Comparison of ENCODE assay signal across 24 cellular contexts in the genomic region with DNA sequence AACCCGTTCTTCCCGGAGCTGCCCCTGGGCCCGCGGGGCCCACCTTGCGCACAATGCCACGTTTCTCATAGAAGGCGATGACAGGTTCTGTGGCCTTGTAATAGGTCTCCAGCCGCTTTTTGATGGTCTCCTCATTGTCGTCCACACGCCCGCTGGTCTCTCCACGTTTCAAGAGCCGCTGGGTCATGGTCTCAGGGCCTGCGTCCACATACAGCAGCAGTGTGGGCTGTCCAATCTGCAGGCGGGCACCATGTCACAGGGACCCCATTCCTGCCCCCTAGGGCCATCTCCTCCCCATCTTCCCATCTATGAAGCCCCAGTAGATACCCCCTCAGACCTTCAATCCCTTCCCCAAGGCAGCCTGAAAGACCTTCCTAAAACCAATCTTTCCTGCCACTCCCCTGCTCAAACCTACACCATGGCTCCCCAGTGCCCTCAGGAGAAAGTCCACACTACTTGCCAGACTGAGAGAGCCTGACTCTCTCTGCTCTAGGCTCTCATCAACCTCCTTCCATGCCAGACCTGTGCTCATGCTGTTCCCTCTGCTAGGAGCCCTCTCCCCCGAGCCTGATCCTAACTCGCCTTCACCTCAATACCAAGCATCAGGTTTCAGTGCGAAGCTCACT. TPM values are rescaled to one million over a fixed set of nuclear protein-coding genes. Genes with fewer than 3 reads are reported as not detected.
DNase-seq lines count a peak whose midpoint lies in the region; ATAC-seq and TF ChIP-seq lines count a peak whose summit lies in the region.
"Had no signal": no experiment of that assay in that cellular context is flagged by ENCODE, and none has a peak within 500 bp of the region (broad histone marks: within the 10 kb centered on the region; RNA-seq: fewer than 3 reads in every experiment).

No MANE protein-coding gene starts in this region.

- H3K27me3 ChIP-seq in CD4-positive, CD25-positive, alpha-beta regulatory T cell (ENCODE audit: control insufficient read depth, insufficient read depth, low read length): no peaks in the 10 kb centered on the region
- H3K27me3 ChIP-seq in gastroesophageal sphincter: no peaks in the 10 kb centered on the region
- no peaks in the 10 kb centered on the region for H3K27me3 ChIP-seq in gastrocnemius medialis
- H3K27me3 ChIP-seq: esophagus squamous epithelium, suprapubic skin had no signal

- TF ChIP-seq EP300 in gastroesophageal sphincter (IDR thresholded peaks at IDR 0.05): no peak

- in situ Hi-C loops in gastrocnemius medialis (cut with MboI; ENCODE audit: low sequenced_read_pairs in 4 of 4): loop anchor here in 1 of 4 donors (10.0 kb wide), 1 partner anchor 64 kb away; the partner anchor contains the start of gene FPGS

- no peaks in the 10 kb centered on the region for H3K36me3 ChIP-seq in CD4-positive, CD25-positive, alpha-beta regulatory T cell (ENCODE audit: control insufficient read depth, insufficient read depth, low read length)
- H3K36me3 ChIP-seq in gastroesophageal sphincter: peaks cover 0 to 61% of the 10 kb centered on the region in 2 donors
- peaks cover 0 to 52% of the 10 kb centered on the region in 2 donors for H3K36me3 ChIP-seq in gastrocnemius medialis

- no peak overlapping the region for H3K4me3 ChIP-seq in CD4-positive, CD25-positive, alpha-beta regulatory T cell (ENCODE audit: low read depth, low read length)
- H3K4me3 ChIP-seq in gastroesophageal sphincter: no peak overlapping the region
- H3K4me3 ChIP-seq in gastrocnemius medialis: no peak overlapping the region
- H3K4me3 ChIP-seq: GM12878, suprapubic skin had no signal

- peaks cover 0 to 21% (median 6%) of the 10 kb centered on the region in 4 donors for H3K4me1 Mint-ChIP-seq in CD4-positive, CD25-positive, alpha-beta regulatory T cell

- H3K27ac Mint-ChIP-seq in CD4-positive, CD25-positive, alpha-beta regulatory T cell: peak overlapping the region in 2 of 3 donors; percentile 44 to 68
- H3K27ac Mint-ChIP-seq: activated CD4-positive, alpha-beta memory T cell treated with anti-CD3 and anti-CD28 coated beads, Interleukin-2, amount 10 ng/mL, durations not matched to agents 7 days and 5 days; activated naive CD4-positive, alpha-beta T cell treated with anti-CD3 and anti-CD28 coated beads, Interleukin-2, amount 10 ng/mL, durations not matched to agents 7 days and 5 days had no signal

- CTCF ChIA-PET in RWPE1 (lab: Yijun Ruan, JAX): interaction anchor here (2.5 kb wide), 1 partner anchor 134 kb away, joined by 17 read pairs; the partner anchor contains the start of gene TOR2A

- H3K36me3 Mint-ChIP-seq in CD4-positive, CD25-positive, alpha-beta regulatory T cell: peaks cover 12% of the 10 kb centered on the region

- H3K27ac ChIP-seq in CD4-positive, CD25-positive, alpha-beta regulatory T cell (ENCODE audit: insufficient read depth, low read length, poor library complexity, severe bottlenecking): no peak overlapping the region
- peak overlapping the region; percentile 87 for H3K27ac ChIP-seq in RWPE1
- H3K27ac ChIP-seq in gastroesophageal sphincter: peak overlapping the region in 3 of 4 donors; percentile 31 to 45 (median 40)
- H3K27ac ChIP-seq in gastrocnemius medialis: peak overlapping the region; percentile 34 to 77 (median 69)
- H3K27ac ChIP-seq: suprapubic skin had no signal

- intact Hi-C loops in gastrocnemius medialis (cut with DNase I; ENCODE audit: low total_unique reads): no loop called here

- H3K4me1 ChIP-seq in CD4-positive, CD25-positive, alpha-beta regulatory T cell (ENCODE audit: control insufficient read depth, insufficient read depth, low read length, poor library complexity, severe bottlenecking): peaks cover 4% of the 10 kb centered on the region
- H3K4me1 ChIP-seq in gastroesophageal sphincter (peaks cover 0 to 23% (median 6%) of the 10 kb centered on the region in 3 donors), gastrocnemius medialis (peaks cover 4 to 12% of the 10 kb centered on the region in 2 donors)

- 86% methylated on average over 9 of the region's 18 CpGs; no CpG with 5 or more reads in 1 of the 2 donors for WGBS in gastroesophageal sphincter (ENCODE audit: low coverage in 1 of 2), 2 donors

- H3K9me3 Mint-ChIP-seq in CD4-positive, CD25-positive, alpha-beta regulatory T cell: no peaks in the 10 kb centered on the region
- H3K9me3 Mint-ChIP-seq: activated CD4-positive, alpha-beta memory T cell treated with anti-CD3 and anti-CD28 coated beads, Interleukin-2, amount 10 ng/mL, durations not matched to agents 7 days and 5 days; activated naive CD4-positive, alpha-beta T cell treated with anti-CD3 and anti-CD28 coated beads, Interleukin-2, amount 10 ng/mL, durations not matched to agents 7 days and 5 days had no signal

- ATAC-seq in CD4-positive, CD25-positive, alpha-beta regulatory T cell (ENCODE audit: low read depth in 2 of 2): no peak
- ATAC-seq in gastroesophageal sphincter (no peak), gastrocnemius medialis (no peak), GM19467 (IDR thresholded peaks at IDR 0.05; ENCODE audit: unreplicated experiment) (no peak), HG03571 (IDR thresholded peaks at IDR 0.05; ENCODE audit: unreplicated experiment) (no peak), GM19328 (IDR thresholded peaks at IDR 0.05; ENCODE audit: unreplicated experiment) (no peak)
- ATAC-seq: GM12878, Panc1 had no signal

- POLR2A ChIA-PET in RWPE1 (lab: Yijun Ruan, JAX; ENCODE audit: low non-redundant PET): no interaction called here

- no peak for DNase-seq in CD4-positive, CD25-positive, alpha-beta regulatory T cell
- DNase-seq in RWPE1 (ENCODE audit: low spot score): no peak
- DNase-seq in gastrocnemius medialis: no peak
- DNase-seq in NCI-H128 (lab: John Stamatoyannopoulos, UW; ENCODE audit: unreplicated experiment): no peak
- DNase-seq: activated CD4-positive, alpha-beta memory T cell treated with anti-CD3 and anti-CD28 coated beads, Interleukin-2, amount 10 ng/mL, durations not matched to agents 7 days and 5 days; activated CD4-positive, CD25-positive, alpha-beta regulatory T cell; activated naive CD4-positive, alpha-beta T cell treated with anti-CD3 and anti-CD28 coated beads, Interleukin-2, amount 10 ng/mL, durations not matched to agents 7 days and 5 days; activated T-cell treated with anti-CD3 and anti-CD28 coated beads, Interleukin-2, amount 50 U/mL, for 1 hour; effector memory CD4-positive, alpha-beta T cell; esophagus squamous epithelium; midbrain; NCI-H1105 treated with DMSO at 0.1 percent for 48 hours; NCI-H2107; NK-92 treated with Interleukin-12 subunit alpha and Interleukin-12 subunit beta, amount 100 ng/mL, for 24 hours; stimulated activated CD4-positive, alpha-beta T cell treated with anti-CD3 and anti-CD28 coated beads, Interleukin-12 subunit alpha, Interleukin-12 subunit beta, amount 100 ng/mL, for 4 hours; stimulated activated CD8-positive, alpha-beta memory T cell treated with anti-CD3 and anti-CD28 coated beads, Interleukin-4, amount 100 ng/mL, for 48 hours had no signal

- H3K9me3 ChIP-seq in CD4-positive, CD25-positive, alpha-beta regulatory T cell (ENCODE audit: control insufficient read depth in 2 of 2, low read length in 2 of 2): no peaks in the 10 kb centered on the region
- H3K9me3 ChIP-seq in gastroesophageal sphincter (no peaks in the 10 kb centered on the region), gastrocnemius medialis (no peaks in the 10 kb centered on the region)
- H3K9me3 ChIP-seq: esophagus squamous epithelium, suprapubic skin had no signal

- no peak for TF ChIP-seq POLR2A in gastroesophageal sphincter (IDR thresholded peaks at IDR 0.05)
- no peak for TF ChIP-seq POLR2A in gastrocnemius medialis (IDR thresholded peaks at IDR 0.05)

- H3K27me3 Mint-ChIP-seq in CD4-positive, CD25-positive, alpha-beta regulatory T cell: no peaks in the 10 kb centered on the region
- H3K27me3 Mint-ChIP-seq: activated CD4-positive, alpha-beta memory T cell treated with anti-CD3 and anti-CD28 coated beads, Interleukin-2, amount 10 ng/mL, durations not matched to agents 7 days and 5 days; activated naive CD4-positive, alpha-beta T cell treated with anti-CD3 and anti-CD28 coated beads, Interleukin-2, amount 10 ng/mL, durations not matched to agents 7 days and 5 days had no signal

- TF ChIP-seq CTCF in RWPE1 (conservative IDR thresholded peaks at IDR 0.05; ENCODE audit: low read depth) (no peak), gastroesophageal sphincter (IDR thresholded peaks at IDR 0.05) (no peak), gastrocnemius medialis (IDR thresholded peaks at IDR 0.05 in 4 of 5, conservative IDR thresholded peaks at IDR 0.05 in 1 of 5) (no peak)

- H3K4me3 Mint-ChIP-seq in CD4-positive, CD25-positive, alpha-beta regulatory T cell: no peak overlapping the region
- H3K4me3 Mint-ChIP-seq: activated CD4-positive, alpha-beta memory T cell treated with anti-CD3 and anti-CD28 coated beads, Interleukin-2, amount 10 ng/mL, durations not matched to agents 7 days and 5 days; activated naive CD4-positive, alpha-beta T cell treated with anti-CD3 and anti-CD28 coated beads, Interleukin-2, amount 10 ng/mL, durations not matched to agents 7 days and 5 days had no signal

RNA-seq across cellular contexts. Expression of gene AK1, which starts 9.1 kb away (rescaled TPM):
- total RNA-seq in CD4-positive, CD25-positive, alpha-beta regulatory T cell: 84.7 TPM
- under 1 TPM; 0.08 to 0.42 (median 0.25) TPM for polyA plus RNA-seq in CD4-positive, CD25-positive, alpha-beta regulatory T cell
- total RNA-seq in gastroesophageal sphincter: 10 to 100 TPM; 46.7 to 73.9 (median 49.7) TPM
- 100 to 1,000 TPM; 240 to 489 (median 359) TPM for total RNA-seq in gastrocnemius medialis

RNA-seq across cellular contexts. Expression of gene ENG, which starts 13.9 kb away (rescaled TPM):
- 3.6 TPM for total RNA-seq in CD4-positive, CD25-positive, alpha-beta regulatory T cell
- polyA plus RNA-seq in CD4-positive, CD25-positive, alpha-beta regulatory T cell: 1 to 10 TPM in 3 of 4 donors, under 1 TPM in 1; 0.71 to 2.9 (median 1.9) TPM
- total RNA-seq in gastroesophageal sphincter (10 to 100 TPM; 21.3 to 76.5 (median 48.0) TPM), gastrocnemius medialis (10 to 100 TPM; 27.4 to 49.8 (median 32.6) TPM)
- polyA plus RNA-seq: neural cell had no signal

RNA-seq across cellular contexts. Expression of gene ST6GALNAC6, which starts 31.0 kb away (rescaled TPM):
- total RNA-seq in CD4-positive, CD25-positive, alpha-beta regulatory T cell: 136 TPM
- 10 to 100 TPM; 43.7 to 50.5 (median 47.9) TPM for polyA plus RNA-seq in CD4-positive, CD25-positive, alpha-beta regulatory T cell
- total RNA-seq in gastroesophageal sphincter (100 to 1,000 TPM; 112 to 146 (median 132) TPM), gastrocnemius medialis (10 to 100 TPM; 46.7 to 69.3 (median 56.9) TPM)

RNA-seq across cellular contexts. Expression of gene ST6GALNAC4, which starts 48.5 kb away (rescaled TPM):
- 31.6 TPM for total RNA-seq in CD4-positive, CD25-positive, alpha-beta regulatory T cell
- 10 to 100 TPM; 23.1 to 23.8 (median 23.7) TPM for polyA plus RNA-seq in CD4-positive, CD25-positive, alpha-beta regulatory T cell
- total RNA-seq in gastroesophageal sphincter: 10 to 100 TPM; 25.2 to 49.7 (median 31.7) TPM
- 10 to 100 TPM; 11.2 to 48.4 (median 23.6) TPM for total RNA-seq in gastrocnemius medialis
